In the genomic region with DNA sequence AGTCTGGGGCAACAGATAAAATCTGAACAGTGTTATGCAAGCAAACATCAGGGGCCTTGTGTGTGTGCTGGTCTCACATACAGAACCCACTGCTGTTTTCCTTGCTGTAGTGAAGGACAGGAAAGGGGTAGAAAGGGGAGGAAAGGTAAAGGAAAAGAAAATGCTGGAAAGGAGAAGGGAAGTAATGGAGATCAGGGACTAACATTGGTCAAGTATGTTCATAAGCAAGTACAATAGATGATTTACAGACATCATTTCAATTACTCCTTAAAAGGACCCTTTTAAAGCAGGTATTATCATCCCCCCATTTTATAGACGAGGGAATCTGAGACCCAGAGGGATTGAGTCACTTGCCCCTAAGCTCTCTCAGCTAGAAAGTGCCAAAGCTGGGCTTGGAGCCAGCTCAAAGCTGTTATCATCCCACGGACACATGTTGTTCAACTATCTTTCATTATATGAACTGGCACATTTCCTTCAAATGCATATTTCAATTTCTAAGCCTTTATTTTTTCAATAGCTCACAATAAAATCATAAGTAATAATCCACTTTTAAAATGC, we compare ENCODE assay signal across 10 cellular contexts.
A peak's percentile ranks its signal among the peaks of the same experiment; 100 is the strongest.
DNase-seq lines count a peak whose midpoint lies in the region; ATAC-seq and TF ChIP-seq lines count a peak whose summit lies in the region.
"Had no signal": no experiment of that assay in that cellular context is flagged by ENCODE, and none has a peak within 500 bp of the region (broad histone marks: within the 10 kb centered on the region; RNA-seq: fewer than 3 reads in every experiment).

No MANE protein-coding gene starts in this region.

- 13 to 43% methylated on average over 2 of the region's 2 CpGs for WGBS in sigmoid colon, 2 donors

- intact Hi-C loops in sigmoid colon (cut with DNase I), result no loop called here

- TF ChIP-seq CTCF in HEK293 (tag by site-specific recombination; IDR thresholded peaks at IDR 0.05) (no peak), sigmoid colon (IDR thresholded peaks at IDR 0.05) (no peak)

- ATAC-seq in HG02970 (IDR thresholded peaks at IDR 0.05; ENCODE audit: low FRiP score, unreplicated experiment), result no peak

- no peaks in the 10 kb centered on the region for H3K27me3 ChIP-seq in sigmoid colon
- H3K27me3 ChIP-seq: adrenal gland, SJCRH30 had no signal

- POLR2A ChIA-PET in HEK293 (lab: Yijun Ruan, JAX), result no interaction called here

- no peak overlapping the region for H3K27ac ChIP-seq in HEK293 (ENCODE audit: extremely low read depth, low read depth, low read length)
- H3K27ac ChIP-seq in sigmoid colon, result no peak overlapping the region
- H3K27ac ChIP-seq: adrenal gland, SJCRH30 had no signal

- no peaks in the 10 kb centered on the region for H3K9me3 ChIP-seq in HEK293 (ENCODE audit: control insufficient read depth, insufficient read depth, low read depth, low read length)
- no peaks in the 10 kb centered on the region for H3K9me3 ChIP-seq in sigmoid colon
- H3K9me3 ChIP-seq: adrenal gland, SJCRH30 had no signal

- H3K4me1 ChIP-seq in HEK293 (ENCODE audit: control insufficient read depth, insufficient read depth, low read length) (peaks cover 6% of the 10 kb centered on the region), sigmoid colon (peaks cover 0 to 17% (median 5%) of the 10 kb centered on the region in 4 donors)
- H3K4me1 ChIP-seq: adrenal gland, SJCRH30 had no signal

- DNase-seq in RPMI7951 (ENCODE audit: low read depth) (peak; percentile 72), erythroblast (lab: John Stamatoyannopoulos, UW) (peak; percentile 47 to 65), pulmonary artery endothelial cell (ENCODE audit: low read depth, low spot score) (peak; percentile 44), sigmoid colon (no peak), SHP77 treated with DMSO at 0.1 percent for 48 hours (lab: John Stamatoyannopoulos, UW) (no peak)
- DNase-seq: activated B cell treated with CpG ODN at 0.5 μM for 24 hours, adrenal gland had no signal

- H3K4me3 ChIP-seq in HEK293 (ENCODE audit: low read depth, low read length), result no peak overlapping the region
- no peak overlapping the region for H3K4me3 ChIP-seq in sigmoid colon
- H3K4me3 ChIP-seq: adrenal gland, SJCRH30 had no signal

- TF ChIP-seq EP300 in sigmoid colon (IDR thresholded peaks at IDR 0.05), result no peak

- CTCF ChIA-PET in HEK293 (lab: Yijun Ruan, JAX), result no interaction called here

- TF ChIP-seq POLR2A in erythroblast (IDR thresholded peaks at IDR 0.05; ENCODE audit: low read length) (no peak), sigmoid colon (IDR thresholded peaks at IDR 0.05) (no peak)

- H3K36me3 ChIP-seq in HEK293 (ENCODE audit: control insufficient read depth in 2 of 2, insufficient read depth in 1 of 2, low read length in 2 of 2), result no peaks in the 10 kb centered on the region
- no peaks in the 10 kb centered on the region for H3K36me3 ChIP-seq in sigmoid colon
- H3K36me3 ChIP-seq: adrenal gland, SJCRH30 had no signal

TF ChIP-seq in HEK293, 187 proteins besides CTCF, POLR2A, EP300 and RAD21 (continues in another document):
- TF ChIP-seq ZNF549 (tag by site-specific recombination; IDR thresholded peaks at IDR 0.05), result no peak
- TF ChIP-seq PRDM10 (tag by site-specific recombination; IDR thresholded peaks at IDR 0.05), result peak; percentile 91
- no peak for TF ChIP-seq YY2 (tag by site-specific recombination; IDR thresholded peaks at IDR 0.05)
- TF ChIP-seq, protein P1, sequence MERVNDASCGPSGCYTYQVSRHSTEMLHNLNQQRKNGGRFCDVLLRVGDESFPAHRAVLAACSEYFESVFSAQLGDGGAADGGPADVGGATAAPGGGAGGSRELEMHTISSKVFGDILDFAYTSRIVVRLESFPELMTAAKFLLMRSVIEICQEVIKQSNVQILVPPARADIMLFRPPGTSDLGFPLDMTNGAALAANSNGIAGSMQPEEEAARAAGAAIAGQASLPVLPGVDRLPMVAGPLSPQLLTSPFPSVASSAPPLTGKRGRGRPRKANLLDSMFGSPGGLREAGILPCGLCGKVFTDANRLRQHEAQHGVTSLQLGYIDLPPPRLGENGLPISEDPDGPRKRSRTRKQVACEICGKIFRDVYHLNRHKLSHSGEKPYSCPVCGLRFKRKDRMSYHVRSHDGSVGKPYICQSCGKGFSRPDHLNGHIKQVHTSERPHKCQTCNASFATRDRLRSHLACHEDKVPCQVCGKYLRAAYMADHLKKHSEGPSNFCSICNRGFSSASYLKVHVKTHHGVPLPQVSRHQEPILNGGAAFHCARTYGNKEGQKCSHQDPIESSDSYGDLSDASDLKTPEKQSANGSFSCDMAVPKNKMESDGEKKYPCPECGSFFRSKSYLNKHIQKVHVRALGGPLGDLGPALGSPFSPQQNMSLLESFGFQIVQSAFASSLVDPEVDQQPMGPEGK (tag by site-specific recombination; IDR thresholded peaks at IDR 0.05), result no peak
- TF ChIP-seq ZNF146 (tag by site-specific recombination; IDR thresholded peaks at IDR 0.05), result no peak
- TF ChIP-seq PRDM1 (tag by site-specific recombination; IDR thresholded peaks at IDR 0.05), result no peak
- TF ChIP-seq ZNF404 (tag by site-specific recombination; IDR thresholded peaks at IDR 0.05), result no peak
- no peak for TF ChIP-seq ZNF174 (tag by site-specific recombination; IDR thresholded peaks at IDR 0.05)
- TF ChIP-seq ZNF302 (tag by site-specific recombination; IDR thresholded peaks at IDR 0.05; ENCODE audit: low read depth), result no peak
- no peak for TF ChIP-seq ZSCAN16 (tag by site-specific recombination; IDR thresholded peaks at IDR 0.05)
- TF ChIP-seq ZNF514 (tag by site-specific recombination; IDR thresholded peaks at IDR 0.05), result no peak
- TF ChIP-seq ZNF175 (tag by site-specific recombination; IDR thresholded peaks at IDR 0.05), result no peak
- no peak for TF ChIP-seq ZNF530 (tag by site-specific recombination; IDR thresholded peaks at IDR 0.05; ENCODE audit: low read depth)
- 0 out of 2 replicates have a peak, but pooled peaks have one; percentile 50 for TF ChIP-seq MZF1 (tag by site-specific recombination; IDR thresholded peaks at IDR 0.05; ENCODE audit: borderline replicate concordance)
- TF ChIP-seq ZBTB49 (tag by site-specific recombination; IDR thresholded peaks at IDR 0.05; ENCODE audit: low read depth), result no peak
- no peak for TF ChIP-seq ZNF626 (tag by site-specific recombination; IDR thresholded peaks at IDR 0.05)
- no peak for TF ChIP-seq ZNF555 (tag by site-specific recombination; conservative IDR thresholded peaks at IDR 0.05)
- TF ChIP-seq ZBTB1 (tag by site-specific recombination; IDR thresholded peaks at IDR 0.05), result no peak

Comparison
In these comparisons a context has a peak if more than half of its experiments do, and no peak if none do; other contexts are left out.
1. DNase-seq: peak in RPMI7951 (single experiment), erythroblast (2 of 2) and pulmonary artery endothelial cell (single experiment); none in sigmoid colon (single experiment) and SHP77 treated with DMSO at 0.1 percent for 48 hours (single experiment).